Comparison of ENCODE assay signal across 1 cellular context in genomic region chr10:102775973-102776669, GRCh38.
A peak's percentile ranks its signal among the peaks of the same experiment; 100 is the strongest.
TF ChIP-seq lines count a peak whose summit lies in the region.

No MANE protein-coding gene starts in this region.

TF ChIP-seq in HEK293, 187 proteins besides CTCF, POLR2A, EP300 and RAD21 (continued from another document and continues in another):
- peak; percentile 55 for TF ChIP-seq PRDM10 (tag by site-specific recombination; IDR thresholded peaks at IDR 0.05)
- TF ChIP-seq PATZ1 (tag by site-specific recombination; IDR thresholded peaks at IDR 0.05) = peak; percentile 60
- TF ChIP-seq ZBTB1 (tag by site-specific recombination; IDR thresholded peaks at IDR 0.05) = no peak
- 0 out of 2 replicates have a peak, but pooled peaks have one; percentile 15 for TF ChIP-seq SP7 (tag by site-specific recombination; IDR thresholded peaks at IDR 0.05)
- TF ChIP-seq PRDM6 (tag by site-specific recombination; IDR thresholded peaks at IDR 0.05) = no peak
- 0 out of 2 replicates have a peak, but pooled peaks have one; percentile 40 for TF ChIP-seq GLIS2 (tag by site-specific recombination; IDR thresholded peaks at IDR 0.05)
- TF ChIP-seq HIC1 (tag by site-specific recombination; IDR thresholded peaks at IDR 0.05) = no peak
- TF ChIP-seq ZNF449 (tag by site-specific recombination; IDR thresholded peaks at IDR 0.05) = no peak
- 0 out of 2 replicates have a peak, but pooled peaks have one; percentile 33 for TF ChIP-seq ZFP37 (tag by site-specific recombination; IDR thresholded peaks at IDR 0.05)
- TF ChIP-seq ZNF488 (tag by site-specific recombination; IDR thresholded peaks at IDR 0.05) = no peak
- TF ChIP-seq ZXDB (tag by site-specific recombination; IDR thresholded peaks at IDR 0.05) = 0 out of 2 replicates have a peak, but pooled peaks have one; percentile 29
- TF ChIP-seq ZEB2 (tag by site-specific recombination; IDR thresholded peaks at IDR 0.05) = 0 out of 2 replicates have a peak, but pooled peaks have one; percentile 14
- TF ChIP-seq YY1 (tag by site-specific recombination; IDR thresholded peaks at IDR 0.05) = no peak
- no peak for TF ChIP-seq ZNF416 (tag by site-specific recombination; IDR thresholded peaks at IDR 0.05)
- TF ChIP-seq ZNF544 (tag by site-specific recombination; IDR thresholded peaks at IDR 0.05) = no peak
- peak; percentile 85 for TF ChIP-seq TRIM28 (IDR thresholded peaks at IDR 0.05; ENCODE audit: borderline replicate concordance, low read length)
- peak; percentile 44; the same call in 1 of the 2 replicates for TF ChIP-seq INSM2 (tag by site-specific recombination; IDR thresholded peaks at IDR 0.05)
- TF ChIP-seq ATF2 (tag by site-specific recombination; IDR thresholded peaks at IDR 0.05; ENCODE audit: low read depth) = peak; percentile 27; the same call in 1 of the 2 replicates
- TF ChIP-seq REST (tag by site-specific recombination; IDR thresholded peaks at IDR 0.05) = no peak
- no peak for TF ChIP-seq ZNF274 (IDR thresholded peaks at IDR 0.05; ENCODE audit: low read length)
- TF ChIP-seq ZNF274 (tag by site-specific recombination; IDR thresholded peaks at IDR 0.05; ENCODE audit: borderline replicate concordance) = no peak
- peak; percentile 74 for TF ChIP-seq ZNF362 (tag by site-specific recombination; IDR thresholded peaks at IDR 0.05)
- TF ChIP-seq KLF16 (tag by site-specific recombination; IDR thresholded peaks at IDR 0.05) = 0 out of 2 replicates have a peak, but pooled peaks have one; percentile 38
- no peak for TF ChIP-seq ZNF18 (tag by site-specific recombination; IDR thresholded peaks at IDR 0.05)
- TF ChIP-seq ZNF610 (tag by site-specific recombination; IDR thresholded peaks at IDR 0.05; ENCODE audit: borderline replicate concordance) = no peak
- TF ChIP-seq ZNF548 (tag by site-specific recombination; IDR thresholded peaks at IDR 0.05) = no peak
- no peak for TF ChIP-seq ZSCAN30 (tag by site-specific recombination; IDR thresholded peaks at IDR 0.05)
